In the genomic region with DNA sequence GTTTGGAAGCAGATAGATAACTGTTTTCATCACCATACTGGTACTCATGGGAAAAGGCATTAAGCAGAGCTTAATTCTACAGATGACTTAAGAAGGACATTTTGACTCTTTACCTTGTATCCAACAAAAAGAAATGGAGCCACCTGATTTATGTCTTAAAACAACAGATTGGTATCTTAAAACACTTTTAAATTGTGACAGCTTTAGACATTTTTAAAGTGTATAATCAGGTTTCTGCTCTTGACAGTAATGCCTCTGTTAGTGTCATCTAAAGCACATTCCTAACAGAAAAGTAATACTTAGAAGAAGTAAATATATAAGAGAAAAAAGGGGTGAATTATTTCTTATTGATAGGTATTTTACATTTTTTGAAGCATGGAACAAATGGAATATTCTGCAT, we compare ENCODE assay signal across 24 cellular contexts. TPM values are rescaled to one million over a fixed set of nuclear protein-coding genes. Genes with fewer than 3 reads are reported as not detected.
DNase-seq lines count a peak whose midpoint lies in the region; ATAC-seq and TF ChIP-seq lines count a peak whose summit lies in the region.
"Had no signal": no experiment of that assay in that cellular context is flagged by ENCODE, and none has a peak within 500 bp of the region (broad histone marks: within the 10 kb centered on the region; RNA-seq: fewer than 3 reads in every experiment).

No MANE protein-coding gene starts in this region.

- no peak overlapping the region for H3K4me3 Mint-ChIP-seq in activated T-helper 2 cell treated with anti-CD3 and anti-CD28 coated beads, Interferon-gamma antibody, Interleukin-2, Interleukin-4, amounts not matched to agents 10 μg/mL and 5 μg/mL and 100 μg/mL, durations not matched to agents 14 hours and 24 hours and 36 hours (ENCODE audit: low read depth)
- H3K4me3 Mint-ChIP-seq: CD14-positive monocyte; CD4-positive, alpha-beta memory T cell; CD4-positive, CD25-positive, alpha-beta regulatory T cell; CD8-positive, alpha-beta memory T cell had no signal

- ATAC-seq in SK-N-SH treated with all-trans-retinoic acid at 6 μM for 48 hours = no peak
- ATAC-seq: GM12878 had no signal

- DNase-seq in SK-N-DZ (ENCODE audit: low spot score) (peak; percentile 2), SHP77 treated with DMSO at 0.1 percent for 48 hours (lab: John Stamatoyannopoulos, UW) (no peak), SW 1271 (lab: John Stamatoyannopoulos, UW) (no peak)
- DNase-seq in activated T-helper 2 cell treated with anti-CD3 and anti-CD28 coated beads, Interferon-gamma antibody, Interleukin-2, Interleukin-4, amounts not matched to agents 10 μg/mL and 5 μg/mL and 100 μg/mL, durations not matched to agents 14 hours and 24 hours and 36 hours (ENCODE audit: low spot score) = no peak
- DNase-seq: 8988T; ACHN; BE2C; C1 segment of cervical spinal cord; CD4-positive, alpha-beta memory T cell; CD4-positive, CD25-positive, alpha-beta regulatory T cell; CD8-positive, alpha-beta memory T cell; COR-L47; DMS 273 treated with DMSO at 0.1 percent for 48 hours; DMS153; DMS53; DMS79; DND-41; EL; GDM1 had no signal

- no peak overlapping the region for H3K27ac Mint-ChIP-seq in activated T-helper 2 cell treated with anti-CD3 and anti-CD28 coated beads, Interferon-gamma antibody, Interleukin-2, Interleukin-4, amounts not matched to agents 10 μg/mL and 5 μg/mL and 100 μg/mL, durations not matched to agents 14 hours and 24 hours and 36 hours
- H3K27ac Mint-ChIP-seq: CD14-positive monocyte; CD4-positive, alpha-beta memory T cell; CD4-positive, CD25-positive, alpha-beta regulatory T cell; CD8-positive, alpha-beta memory T cell had no signal

- H3K9me3 Mint-ChIP-seq in activated T-helper 2 cell treated with anti-CD3 and anti-CD28 coated beads, Interferon-gamma antibody, Interleukin-2, Interleukin-4, amounts not matched to agents 10 μg/mL and 5 μg/mL and 100 μg/mL, durations not matched to agents 14 hours and 24 hours and 36 hours = no peaks in the 10 kb centered on the region
- H3K9me3 Mint-ChIP-seq: CD14-positive monocyte; CD4-positive, alpha-beta memory T cell; CD4-positive, CD25-positive, alpha-beta regulatory T cell; CD8-positive, alpha-beta memory T cell had no signal

- intact Hi-C loops in activated T-helper 2 cell treated with anti-CD3 and anti-CD28 coated beads, Interferon-gamma antibody, Interleukin-2, Interleukin-4, amounts not matched to agents 10 μg/mL and 5 μg/mL and 100 μg/mL, durations not matched to agents 14 hours and 24 hours and 36 hours (cut with micrococcal nuclease) = no loop called here

- H3K27me3 Mint-ChIP-seq in activated T-helper 2 cell treated with anti-CD3 and anti-CD28 coated beads, Interferon-gamma antibody, Interleukin-2, Interleukin-4, amounts not matched to agents 10 μg/mL and 5 μg/mL and 100 μg/mL, durations not matched to agents 14 hours and 24 hours and 36 hours (ENCODE audit: low read depth) = no peaks in the 10 kb centered on the region
- H3K27me3 Mint-ChIP-seq: CD4-positive, CD25-positive, alpha-beta regulatory T cell had no signal

- H3K36me3 Mint-ChIP-seq in activated T-helper 2 cell treated with anti-CD3 and anti-CD28 coated beads, Interferon-gamma antibody, Interleukin-2, Interleukin-4, amounts not matched to agents 10 μg/mL and 5 μg/mL and 100 μg/mL, durations not matched to agents 14 hours and 24 hours and 36 hours (ENCODE audit: low read depth) = no peaks in the 10 kb centered on the region
- H3K36me3 Mint-ChIP-seq: CD14-positive monocyte; CD4-positive, alpha-beta memory T cell; CD4-positive, CD25-positive, alpha-beta regulatory T cell; CD8-positive, alpha-beta memory T cell had no signal

- no peaks in the 10 kb centered on the region for H3K4me1 Mint-ChIP-seq in activated T-helper 2 cell treated with anti-CD3 and anti-CD28 coated beads, Interferon-gamma antibody, Interleukin-2, Interleukin-4, amounts not matched to agents 10 μg/mL and 5 μg/mL and 100 μg/mL, durations not matched to agents 14 hours and 24 hours and 36 hours (ENCODE audit: low read depth)
- H3K4me1 Mint-ChIP-seq: CD14-positive monocyte; CD4-positive, alpha-beta memory T cell; CD4-positive, CD25-positive, alpha-beta regulatory T cell; CD8-positive, alpha-beta memory T cell had no signal

TF ChIP-seq in SK-N-SH treated with all-trans-retinoic acid at 6 μM for 48 hours, 23 proteins besides CTCF, POLR2A, EP300 and RAD21:
- TF ChIP-seq RARB (CRISPR knock-in tag; IDR thresholded peaks at IDR 0.05) (no peak), ZNF565 (CRISPR knock-in tag; conservative IDR thresholded peaks at IDR 0.05; ENCODE audit: low read depth) (no peak), ISL1 (CRISPR knock-in tag; IDR thresholded peaks at IDR 0.05) (peak; percentile 71)

RNA-seq across cellular contexts. Expression of gene SPATA4, which starts 55.9 kb away (rescaled TPM):
- polyA plus RNA-seq in SK-N-DZ (2014; cell fraction: cytosol; rRNA removed) = 0.41 and 0.45 TPM in 2 replicates
- 0.70 TPM in 1 of 2 replicates, not detected in the other for polyA plus RNA-seq in SK-N-DZ (2014; cell fraction: nucleus; rRNA removed)
- not detected in 2 replicates for total RNA-seq in activated T-helper 2 cell treated with anti-CD3 and anti-CD28 coated beads, Interferon-gamma antibody, Interleukin-2, Interleukin-4, amounts not matched to agents 10 μg/mL and 5 μg/mL and 100 μg/mL, durations not matched to agents 14 hours and 24 hours and 36 hours
- total RNA-seq: A673; CD4-positive, alpha-beta memory T cell; CD4-positive, CD25-positive, alpha-beta regulatory T cell; CD8-positive, alpha-beta memory T cell; G401; GM12878 had no signal
- polyA plus RNA-seq: CD14-positive monocyte; CD4-positive, alpha-beta memory T cell; CD4-positive, CD25-positive, alpha-beta regulatory T cell; CD8-positive, alpha-beta memory T cell; GM12878 had no signal
